In the genomic region with DNA sequence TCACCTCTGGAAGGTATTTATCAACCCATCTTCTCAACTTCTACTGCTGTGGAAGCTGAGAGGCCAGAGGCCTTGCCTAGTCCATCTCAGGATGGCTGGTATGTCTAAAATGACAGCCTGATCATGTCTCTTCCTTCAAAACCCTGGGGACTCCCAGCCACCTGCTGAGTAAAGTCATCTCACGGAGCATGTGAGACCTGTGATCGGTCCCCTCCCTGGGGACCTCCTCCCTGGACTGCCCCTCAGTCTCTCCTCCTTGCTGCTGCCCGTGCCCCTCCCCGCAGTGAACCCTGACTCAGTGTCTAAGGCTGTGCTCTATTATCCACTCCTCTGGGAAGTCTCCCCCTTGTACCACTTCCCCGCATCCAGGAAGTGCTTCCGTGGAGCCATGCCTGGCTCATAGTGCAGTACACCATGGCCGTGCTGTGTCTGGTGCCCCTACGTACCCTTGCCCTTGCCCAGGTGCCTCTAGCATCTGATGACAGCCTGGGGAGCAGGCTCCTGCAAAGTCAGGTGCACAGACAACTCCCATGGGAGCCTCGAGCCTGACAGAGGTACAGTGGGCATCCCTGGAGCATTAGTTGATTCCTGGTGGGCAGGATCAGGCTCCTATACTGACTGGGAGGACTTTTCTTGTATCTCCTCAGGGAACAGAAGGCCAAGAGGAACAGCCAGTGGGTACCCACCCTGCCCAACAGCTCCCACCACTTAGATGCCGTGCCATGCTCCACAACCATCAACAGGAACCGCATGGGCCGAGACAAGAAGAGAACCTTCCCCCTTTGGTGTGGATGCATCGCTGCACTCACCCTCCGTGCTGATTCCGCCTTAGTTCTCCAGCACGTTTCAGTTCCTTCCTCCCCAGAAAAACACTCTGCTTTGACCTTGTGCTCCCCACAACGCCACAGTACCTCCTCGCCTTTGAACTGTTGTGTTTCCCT, we compare ENCODE assay signal across 12 cellular contexts. TPM values are rescaled to one million over a fixed set of nuclear protein-coding genes. Genes with fewer than 3 reads are reported as not detected.
DNase-seq lines count a peak whose midpoint lies in the region; ATAC-seq and TF ChIP-seq lines count a peak whose summit lies in the region.
"Had no signal": no experiment of that assay in that cellular context is flagged by ENCODE, and none has a peak within 500 bp of the region (broad histone marks: within the 10 kb centered on the region; RNA-seq: fewer than 3 reads in every experiment).

No MANE protein-coding gene starts in this region.

- H3K9me3 ChIP-seq in mucosa of descending colon: no peaks in the 10 kb centered on the region
- no peaks in the 10 kb centered on the region for H3K9me3 ChIP-seq in ovary

- H3K27me3 ChIP-seq in ovary: no peaks in the 10 kb centered on the region

- TF ChIP-seq EP300 in ovary (IDR thresholded peaks at IDR 0.05): no peak

- TF ChIP-seq CTCF in mucosa of descending colon (IDR thresholded peaks at IDR 0.05): no peak
- TF ChIP-seq CTCF in ovary (IDR thresholded peaks at IDR 0.05): no peak

- H3K4me3 ChIP-seq in mucosa of descending colon: no peak overlapping the region
- H3K4me3 ChIP-seq in ovary: no peak overlapping the region

- peak; percentile 70 for ATAC-seq in GM18868 (IDR thresholded peaks at IDR 0.05; ENCODE audit: unreplicated experiment)
- peak; percentile 45 for ATAC-seq in GM21576 (IDR thresholded peaks at IDR 0.05; ENCODE audit: unreplicated experiment)
- peak; percentile 58 for ATAC-seq in HG03432 (IDR thresholded peaks at IDR 0.05; ENCODE audit: unreplicated experiment)
- peak; percentile 56 for ATAC-seq in mucosa of descending colon

- 90 to 92% (median 90%) methylated on average over 18 of the region's 18 CpGs for WGBS in ovary, 3 donors

- no peak overlapping the region for H3K27ac ChIP-seq in ovary

- H3K4me1 ChIP-seq in mucosa of descending colon (ENCODE audit: low read depth) (no peaks in the 10 kb centered on the region), ovary (ENCODE audit: insufficient read depth) (peaks cover 2% of the 10 kb centered on the region)

- intact Hi-C loops in mucosa of descending colon (cut with DNase I, micrococcal nuclease) (no loop called here), ovary (cut with DNase I) (no loop called here)

- DNase-seq in mucosa of descending colon (peak in 1 of 3 donors; percentile 58), hypothalamus (lab: John Stamatoyannopoulos, UW) (no peak), NCI-H2196 treated with DMSO at 0.1 percent for 48 hours (lab: John Stamatoyannopoulos, UW; ENCODE audit: unreplicated experiment) (no peak), epidermal melanocyte (ENCODE audit: insufficient read length, low spot score) (no peak), ovary (no peak)
- DNase-seq: activated CD4-positive, alpha-beta memory T cell treated with anti-CD3 and anti-CD28 coated beads, Interleukin-2, amount 10 ng/mL, durations not matched to agents 7 days and 5 days had no signal

- H3K36me3 ChIP-seq in mucosa of descending colon (ENCODE audit: low read depth) (peaks cover 17% of the 10 kb centered on the region), ovary (no peaks in the 10 kb centered on the region)

- no peak for TF ChIP-seq POLR2A in ovary (IDR thresholded peaks at IDR 0.05)

RNA-seq across cellular contexts. Expression of a gene that starts 13.8 kb away (rescaled TPM):
- total RNA-seq in mucosa of descending colon (10 to 100 TPM; 60.1 to 85.1 (median 69.3) TPM), ovary (100 to 1,000 TPM in 1 of 7 donors, 10 to 100 TPM in 6; 47.1 to 107 (median 87.3) TPM)
- 10 to 100 TPM; 75.4 to 87.0 TPM for polyA plus RNA-seq in ovary

RNA-seq across cellular contexts. Expression of a gene that starts 27.9 kb away (rescaled TPM):
- total RNA-seq in mucosa of descending colon: 1 to 10 TPM; 2.0 to 6.3 (median 4.0) TPM
- 10 to 100 TPM in 4 of 7 donors, 1 to 10 TPM in 3; 1.4 to 59.7 (median 12.1) TPM for total RNA-seq in ovary
- polyA plus RNA-seq in ovary: 10 to 100 TPM in 1 of 2 donors, 1 to 10 TPM in 1; 1.4 to 11.4 TPM

RNA-seq across cellular contexts. Expression of a gene that starts 32.8 kb away (rescaled TPM):
- total RNA-seq in mucosa of descending colon: 100 to 1,000 TPM; 279 to 464 (median 462) TPM
- 10 to 100 TPM in 6 of 7 donors, 1 to 10 TPM in 1; 2.7 to 40.5 (median 22.9) TPM for total RNA-seq in ovary
- polyA plus RNA-seq in ovary: 10 to 100 TPM; 17.6 to 20.1 TPM
- polyA plus RNA-seq: neural cell had no signal

RNA-seq across cellular contexts. Expression of a gene that starts 37.8 kb away (rescaled TPM):
- under 1 TPM in 1 of 3 donors, not detected in 2; 0.44 TPM for total RNA-seq in mucosa of descending colon
- 1 to 10 TPM in 4 of 7 donors, under 1 TPM in 3; 0.48 to 6.5 (median 1.1) TPM for total RNA-seq in ovary
- polyA plus RNA-seq in ovary: under 1 TPM; 0.28 to 0.77 TPM
- total RNA-seq: subcutaneous adipose tissue had no signal
- polyA plus RNA-seq: keratinocyte, neural cell had no signal

RNA-seq across cellular contexts. Expression of a gene that starts 38.2 kb away (rescaled TPM):
- total RNA-seq in mucosa of descending colon: 10 to 100 TPM in 1 of 3 donors, 1 to 10 TPM in 2; 4.4 to 18.8 (median 7.9) TPM
- 1 to 10 TPM in 5 of 7 donors, under 1 TPM in 2; 0.76 to 3.9 (median 2.0) TPM for total RNA-seq in ovary
- 1 to 10 TPM in 1 of 2 donors, under 1 TPM in 1; 0.45 to 1.5 TPM for polyA plus RNA-seq in ovary

Comparison
In these comparisons a context has a peak if more than half of its experiments do, and no peak if none do; other contexts are left out.
1. RNA of a gene that starts 32.8 kb away (total RNA-seq): 279 to 464 TPM in mucosa of descending colon; 2.7 to 40.5 TPM in ovary; every median in the first group is over 4 times any median in the second.
2. Peak in every context shown above with its lines, with median percentiles within 50 percentile points of each other: ATAC-seq.